Comparison of ENCODE assay signal across 23 cellular contexts in the genomic region with DNA sequence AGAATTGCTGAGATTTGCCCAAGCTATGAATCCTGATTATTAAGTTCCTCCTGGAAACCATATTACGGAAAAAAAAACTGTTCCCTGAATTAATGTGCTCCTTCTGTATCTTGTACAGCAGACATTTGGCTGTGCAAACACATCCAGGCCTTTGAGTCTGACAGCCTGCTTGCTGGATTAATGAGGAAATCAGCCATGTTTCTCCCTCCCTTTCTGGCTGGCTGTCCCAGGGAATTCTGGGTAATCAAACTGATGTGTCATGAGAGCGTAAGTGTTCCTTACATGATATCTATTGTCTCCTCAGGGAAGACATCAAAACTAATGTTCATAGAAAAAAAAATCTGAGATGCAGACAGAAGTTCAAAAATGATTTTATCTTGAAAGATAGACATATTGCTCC. TPM values are rescaled to one million over a fixed set of nuclear protein-coding genes. Genes with fewer than 3 reads are reported as not detected.
DNase-seq lines count a peak whose midpoint lies in the region; ATAC-seq, FAIRE-seq and TF ChIP-seq lines count a peak whose summit lies in the region.
"Had no signal": no experiment of that assay in that cellular context is flagged by ENCODE, and none has a peak within 500 bp of the region (broad histone marks: within the 10 kb centered on the region; RNA-seq: fewer than 3 reads in every experiment).

No MANE protein-coding gene starts in this region.

- no peaks in the 10 kb centered on the region for H3K4me1 ChIP-seq in PC-3 (ENCODE audit: insufficient read depth, low read length)
- H3K4me1 ChIP-seq in pancreas, result peaks cover 0 to 10% (median 7%) of the 10 kb centered on the region in 3 donors

- H3K4me2 ChIP-seq in PC-3 (ENCODE audit: low read length), result no peak overlapping the region

- no peaks in the 10 kb centered on the region for H3K36me3 ChIP-seq in PC-3 (ENCODE audit: low read depth, low read length)
- H3K36me3 ChIP-seq in pancreas, result no peaks in the 10 kb centered on the region
- H3K36me3 ChIP-seq: MG63 had no signal

- BruUV-seq in PC-3 (replicated peaks; lab: Mats Ljungman, UMichigan), result no TSS peak

- intact Hi-C loops in PC-3 (cut with micrococcal nuclease) (no loop called here), dorsolateral prefrontal cortex (cut with DNase I) (no loop called here), pancreas (cut with DNase I) (no loop called here)

- in situ Hi-C loops in KBM-7 (cut with MboI; ENCODE audit: low pct_unique_long_range_greater_than_20kb, low sequenced_read_pairs), result no loop called here

- FAIRE-seq in pancreas (lab: Jason Lieb, UNC), result no peak
- FAIRE-seq: A204.1, D721Med, H54 had no signal

- no peak for TF ChIP-seq CTCF in PC-3 (conservative IDR thresholded peaks at IDR 0.05; ENCODE audit: low read depth, low read length)
- TF ChIP-seq CTCF in dorsolateral prefrontal cortex (IDR thresholded peaks at IDR 0.05 in 54 of 56, conservative IDR thresholded peaks at IDR 0.05 in 2 of 56; ENCODE audit: low read depth in 1 of 56, partially characterized antibody in 56 of 56), result no peak
- TF ChIP-seq CTCF in pancreas (IDR thresholded peaks at IDR 0.05), result no peak

- no peaks in the 10 kb centered on the region for H3K9me2 ChIP-seq in PC-3 (replicated peaks; ENCODE audit: low read length)

- DNase-seq in NCI-H2171 treated with DMSO at 0.1 percent for 48 hours (lab: John Stamatoyannopoulos, UW) (peak; percentile 24), NCI-H2171 (lab: John Stamatoyannopoulos, UW) (no peak), PC-3 (peak; percentile 41), dorsolateral prefrontal cortex (no peak), pancreas (peak in 1 of 6 donors; percentile 30), KBM-7 (no peak), 8988T (no peak), COLO829 (ENCODE audit: low spot score) (no peak)
- DNase-seq: DMS79, Kasumi-1, MG63, NCI-H1694 treated with DMSO at 0.1 percent for 48 hours, NCI-H2081 treated with DMSO at 0.1 percent for 48 hours, NCI-H524 treated with DMSO at 0.1 percent for 48 hours, SIG-M5 had no signal

- H3K27ac ChIP-seq in PC-3 (ENCODE audit: low read length), result no peak overlapping the region
- peak overlapping the region in 30 of 59 donors; percentile 1 to 70 (median 29) for H3K27ac ChIP-seq in dorsolateral prefrontal cortex
- no peak overlapping the region for H3K27ac ChIP-seq in pancreas

- H3F3A ChIP-seq in PC-3 (ENCODE audit: low read length, unreplicated experiment), result no peaks in the 10 kb centered on the region

- H3K4me3 ChIP-seq in PC-3 (ENCODE audit: low read length), result no peak overlapping the region
- no peak overlapping the region for H3K4me3 ChIP-seq in dorsolateral prefrontal cortex
- H3K4me3 ChIP-seq in pancreas, result no peak overlapping the region
- H3K4me3 ChIP-seq: MG63 had no signal

- ATAC-seq in PC-3 (no peak), pancreas (peak; percentile 46 to 89 (median 65))
- ATAC-seq: Panc1, SK-N-SH treated with all-trans-retinoic acid at 6 μM for 48 hours had no signal

- H2AFZ ChIP-seq in PC-3 (ENCODE audit: low read length), result peak overlapping the region; percentile 20; the same call in 1 of the 2 replicates

- H3K9me3 ChIP-seq in PC-3 (ENCODE audit: low read length) (no peaks in the 10 kb centered on the region), pancreas (no peaks in the 10 kb centered on the region)
- H3K9me3 ChIP-seq: MG63 had no signal

- POLR2A ChIA-PET in PC-3 (lab: Charles Lee; ENCODE audit: unreplicated experiment), result interaction anchor here (0.6 kb wide), 1 partner anchor 8 kb away, joined by 11 read pairs; no protein-coding TSS in a partner anchor

- no peaks in the 10 kb centered on the region for H4K20me1 ChIP-seq in PC-3 (ENCODE audit: low read length)

- H3K79me2 ChIP-seq in PC-3 (ENCODE audit: low read length), result no peaks in the 10 kb centered on the region

- no peak overlapping the region for H3K9ac ChIP-seq in PC-3 (ENCODE audit: low read length)

- CTCF ChIA-PET in PC-3 (lab: Charles Lee), result no interaction called here

- WGBS in pancreas, 2 donors, result 58 to 62% methylated on average over 2 of the region's 2 CpGs

- H3K27me3 ChIP-seq in PC-3 (ENCODE audit: low read length), result peaks cover 56% of the 10 kb centered on the region
- no peaks in the 10 kb centered on the region for H3K27me3 ChIP-seq in dorsolateral prefrontal cortex
- no peaks in the 10 kb centered on the region for H3K27me3 ChIP-seq in pancreas

RNA-seq across cellular contexts. Expression of gene PGBD5, which starts 18.8 kb away (rescaled TPM):
- total RNA-seq in PC-3 (2014; rRNA removed) (under 0.01 TPM in 1 of 2 replicates, not detected in the other), dorsolateral prefrontal cortex (100 to 1,000 TPM in 40 of 120 experiments, 10 to 100 TPM in 80; 42.3 to 119 (median 92.1) TPM), pancreas (10 to 100 TPM in 4 of 6 donors, 1 to 10 TPM in 2; 6.2 to 17.2 (median 13.3) TPM)
- polyA plus RNA-seq in pancreas, result 1 to 10 TPM; 2.8 to 7.4 TPM
- total RNA-seq: B cell had no signal
- polyA plus RNA-seq: CD14-positive monocyte, IgD-negative memory B cell had no signal

Comparison
In these comparisons a context has a peak if more than half of its experiments do, and no peak if none do; other contexts are left out.
1. DNase-seq: peak in NCI-H2171 treated with DMSO at 0.1 percent for 48 hours (single experiment) and PC-3 (single experiment); none in NCI-H2171 (single experiment), dorsolateral prefrontal cortex (0 of 10), KBM-7 (single experiment), 8988T (single experiment) and COLO829 (single experiment).
2. H3K27ac ChIP-seq: peak in dorsolateral prefrontal cortex (30 of 59); none in PC-3 (single experiment) and pancreas (0 of 4).